ENCODE assay signal across 8 cellular contexts in genomic region chr2:7037340-7038333, GRCh38.
DNase-seq lines count a peak whose midpoint lies in the region; FAIRE-seq and TF ChIP-seq lines count a peak whose summit lies in the region.

No MANE protein-coding gene starts in this region.

- H3K4me1 Mint-ChIP-seq in brain, result peaks cover 14% of the 10 kb centered on the region

- no peaks in the 10 kb centered on the region for H3K27me3 Mint-ChIP-seq in brain

- no peaks in the 10 kb centered on the region for H3K27me3 ChIP-seq in MG63

- FAIRE-seq in H54 (lab: Jason Lieb, UNC), result no peak

- TF ChIP-seq CTCF in GM12873 (IDR thresholded peaks at IDR 0.05; ENCODE audit: insufficient read depth, low read depth, low read length, missing control alignments), result peak; percentile 91
- peak; percentile 70 to 86 for TF ChIP-seq CTCF in brain (conservative IDR thresholded peaks at IDR 0.05)

- H3K9me3 Mint-ChIP-seq in brain, result no peaks in the 10 kb centered on the region

- H3K36me3 Mint-ChIP-seq in brain, result peaks cover 59% of the 10 kb centered on the region

- no peaks in the 10 kb centered on the region for H3K36me3 ChIP-seq in MG63

- H3K27ac Mint-ChIP-seq in brain, result peak overlapping the region in 2 of 5 experiments; percentile 52 to 90

- TF ChIP-seq POLR2A in H54 (IDR thresholded peaks at IDR 0.05; ENCODE audit: low read depth, low read length), result no peak

- H3K4me3 ChIP-seq in MG63, result no peak overlapping the region

- no peaks in the 10 kb centered on the region for H3K9me3 ChIP-seq in MG63

- DNase-seq in H54 (ENCODE audit: insufficient read length, low spot score) (peak; percentile 33), MG63 (peak; percentile 34), T-helper 1 cell (peak in 3 of 5 donors; percentile 23 to 36 (median 31)), iPS-NIHi7 (ENCODE audit: extremely low spot score) (peak; percentile 80), KG1 (lab: John Stamatoyannopoulos, UW) (no peak)
- DNase-seq in stimulated activated CD4-positive, alpha-beta T cell treated with anti-CD3 and anti-CD28 coated beads, Interleukin-1b, Interleukin-23, amount 100 ng/mL, for 4 hours (ENCODE audit: low read depth in 2 of 2), result peak; percentile 34 to 39

- H3K4me3 Mint-ChIP-seq in brain, result peak overlapping the region in 1 of 5 experiments; percentile 6
